18 cellular contexts compared by ENCODE assay signal in the genomic region with DNA sequence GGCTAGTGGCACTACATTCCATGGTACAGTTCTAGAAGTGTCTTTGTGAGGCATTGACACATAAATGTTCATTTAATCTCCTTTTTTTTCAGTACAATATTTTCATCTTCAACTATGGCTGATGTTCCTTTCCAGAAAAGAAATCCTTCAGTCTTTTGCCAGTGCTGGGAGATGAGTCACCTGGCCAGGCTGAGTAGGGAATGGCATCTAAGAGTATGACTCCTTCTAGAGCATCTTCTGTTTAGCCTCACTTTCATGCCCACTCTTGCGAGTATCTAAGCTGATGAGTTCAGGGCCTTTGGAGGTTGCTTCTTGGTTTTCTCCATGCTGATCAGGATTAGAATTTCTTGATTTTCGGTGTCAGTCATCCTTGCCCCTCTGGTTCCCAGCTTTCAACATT.
A peak's percentile ranks its signal among the peaks of the same experiment; 100 is the strongest.
DNase-seq lines count a peak whose midpoint lies in the region; ATAC-seq and TF ChIP-seq lines count a peak whose summit lies in the region.
"Had no signal": no experiment of that assay in that cellular context is flagged by ENCODE, and none has a peak within 500 bp of the region (broad histone marks: within the 10 kb centered on the region; RNA-seq: fewer than 3 reads in every experiment).

No MANE protein-coding gene starts in this region.

- ATAC-seq in GM21576 (IDR thresholded peaks at IDR 0.05; ENCODE audit: unreplicated experiment), result no peak
- ATAC-seq: CD8-positive, alpha-beta T cell; PC-3 had no signal

- no peak overlapping the region for H3K4me2 ChIP-seq in mammary epithelial cell (ENCODE audit: insufficient read depth, low read depth, low read length)
- H3K4me2 ChIP-seq: BLaER1 had no signal

- CTCF ChIA-PET in mammary epithelial cell (lab: Charles Lee; ENCODE audit: low non-redundant PET), result no interaction called here

- no peaks in the 10 kb centered on the region for H3K27me3 ChIP-seq in mammary epithelial cell (ENCODE audit: insufficient read depth, low read length)
- H3K27me3 ChIP-seq: BLaER1 had no signal

- WGBS in mammary epithelial cell (ENCODE audit: low coverage, missing lambda C conversion rate), result 85% methylated on average over 2 of the region's 2 CpGs

- H3K36me3 ChIP-seq in mammary epithelial cell (ENCODE audit: insufficient read depth, low read length), result no peaks in the 10 kb centered on the region
- H3K36me3 ChIP-seq: BLaER1 had no signal

- H2AFZ ChIP-seq in mammary epithelial cell (ENCODE audit: low read depth, low read length), result no peak overlapping the region

- H3K27ac ChIP-seq in mammary epithelial cell (ENCODE audit: insufficient read depth, low read depth, low read length), result no peak overlapping the region
- H3K27ac ChIP-seq: BLaER1, SK-N-MC had no signal

- no peaks in the 10 kb centered on the region for H3K79me2 ChIP-seq in mammary epithelial cell (ENCODE audit: insufficient read depth, low read length)

- TF ChIP-seq CTCF in mammary epithelial cell (conservative IDR thresholded peaks at IDR 0.05 in 1 of 2, IDR thresholded peaks at IDR 0.05 in 1 of 2; ENCODE audit: extremely low read depth in 1 of 2, insufficient read depth in 1 of 2, low read depth in 1 of 2, low read length in 2 of 2) (no peak), type B pancreatic cell (conservative IDR thresholded peaks at IDR 0.05) (no peak)

- intact Hi-C loops in mammary epithelial cell (cut with micrococcal nuclease), result no loop called here

- H3K4me1 ChIP-seq in mammary epithelial cell (ENCODE audit: insufficient read depth, low read length), result peaks cover 9% of the 10 kb centered on the region

- H3K4me3 Mint-ChIP-seq in type B pancreatic cell, result no peak overlapping the region
- H3K4me3 Mint-ChIP-seq: CD8-positive, alpha-beta T cell had no signal

- in situ Hi-C loops in mammary epithelial cell (cut with MboI; ENCODE audit: low sequenced_read_pairs in 2 of 2), result no loop called here

- H3K27ac Mint-ChIP-seq in type B pancreatic cell, result no peak overlapping the region
- H3K27ac Mint-ChIP-seq: CD8-positive, alpha-beta T cell had no signal

- DNase-seq in EH (ENCODE audit: low read depth) (peak; percentile 14), HT1080 (ENCODE audit: low read depth) (peak; percentile 10), mammary epithelial cell (peak; percentile 34), renal cortical epithelial cell (ENCODE audit: low read depth) (peak; percentile 26), type B pancreatic cell (ENCODE audit: extremely low spot score, unreplicated experiment) (no peak), SHP77 treated with DMSO at 0.1 percent for 48 hours (lab: John Stamatoyannopoulos, UW) (no peak)
- DNase-seq: CD8-positive, alpha-beta T cell; DMS79; HCEC 1CT; NCI-H1436 treated with DMSO at 0.1 percent for 48 hours; NCI-H2081; NCI-H510A treated with DMSO at 0.1 percent for 48 hours; NCI-H82; PC-3; T-helper 1 cell had no signal

- H3K36me3 Mint-ChIP-seq in type B pancreatic cell, result no peaks in the 10 kb centered on the region
- H3K36me3 Mint-ChIP-seq: CD8-positive, alpha-beta T cell had no signal

- H3K4me1 Mint-ChIP-seq in type B pancreatic cell (ENCODE audit: unreplicated experiment), result no peaks in the 10 kb centered on the region

- H3K27me3 Mint-ChIP-seq in type B pancreatic cell, result no peaks in the 10 kb centered on the region

- no peak overlapping the region for H3K9ac ChIP-seq in mammary epithelial cell (ENCODE audit: insufficient read depth, low read length)
- H3K9ac ChIP-seq: BLaER1 had no signal

- dilution Hi-C loops in mammary epithelial cell (cut with HindIII; ENCODE audit: low sequenced_read_pairs), result no loop called here

- no peaks in the 10 kb centered on the region for H4K20me1 ChIP-seq in mammary epithelial cell (ENCODE audit: insufficient read depth, low read length)
- H4K20me1 ChIP-seq: BLaER1 had no signal

- H3K4me3 ChIP-seq in mammary epithelial cell (replicated peaks in 1 of 3; ENCODE audit: insufficient read depth in 1 of 3, low read depth in 2 of 3, low read length in 3 of 3), result no peak overlapping the region
- H3K4me3 ChIP-seq: BLaER1, SK-N-MC had no signal

- no TSS peak for BruUV-seq in mammary epithelial cell (replicated peaks; lab: Mats Ljungman, UMichigan)

- peaks cover 3% of the 10 kb centered on the region for H3K9me3 Mint-ChIP-seq in type B pancreatic cell
- H3K9me3 Mint-ChIP-seq: CD8-positive, alpha-beta T cell had no signal

- H3K9me3 ChIP-seq in mammary epithelial cell (replicated peaks; ENCODE audit: insufficient read depth, low read length), result no peaks in the 10 kb centered on the region
- H3K9me3 ChIP-seq: BLaER1 had no signal

Comparison
In these comparisons a context has a peak if more than half of its experiments do, and no peak if none do; other contexts are left out.
1. DNase-seq: peak in EH (single experiment), HT1080 (single experiment), mammary epithelial cell (single experiment) and renal cortical epithelial cell (single experiment); none in type B pancreatic cell (single experiment) and SHP77 treated with DMSO at 0.1 percent for 48 hours (single experiment).